ENCODE assay signal across 35 cellular contexts in genomic region chr10:7026818-7027217, GRCh38.
"Had no signal": no experiment of that assay in that cellular context is flagged by ENCODE, and none has a peak within 500 bp of the region (broad histone marks: within the 10 kb centered on the region; RNA-seq: fewer than 3 reads in every experiment).

No MANE protein-coding gene starts in this region.

- H3K4me3 ChIP-seq: adrenal gland, body of pancreas, breast epithelium had no signal

- FAIRE-seq: TTC549 had no signal

- H3K27me3 ChIP-seq: adrenal gland, body of pancreas, brain microvascular endothelial cell, breast epithelium had no signal

- H3K36me3 ChIP-seq: adrenal gland, brain microvascular endothelial cell, breast epithelium had no signal

- DNase-seq: activated B cell treated with CpG ODN at 0.5 μM for 24 hours; activated CD4-positive, alpha-beta memory T cell treated with anti-CD3 and anti-CD28 coated beads for 36 hours; activated CD4-positive, alpha-beta T cell treated with anti-CD3 and anti-CD28 coated beads for 4 hours; activated CD4-positive, alpha-beta T cell treated with anti-CD3 and anti-CD28 coated beads, Interleukin-2, amount 10 ng/mL, durations not matched to agents 24 days and 14 days; activated CD4-positive, alpha-beta T cell treated with anti-CD3 and anti-CD28 coated beads, Interleukin-2, amount 50 U/mL, for 1 hour; activated CD4-positive, alpha-beta T cell treated with anti-CD3 and anti-CD28 coated beads, Interleukin-2, amount 50 U/mL, for 4 hours; activated CD4-positive, CD25-positive, alpha-beta regulatory T cell treated with anti-CD3 and anti-CD28 coated beads, Interleukin-2, amount 50 U/mL, for 72 hours; activated CD8-positive, alpha-beta T cell treated with anti-CD3 and anti-CD28 coated beads for 36 hours; activated effector memory CD4-positive, alpha-beta T cell treated with anti-CD3 and anti-CD28 coated beads, Interleukin-2, amount 50 U/mL, for 16 hours; activated gamma-delta T cell treated with Interleukin-2 at 50 U/mL for 16 hours; activated naive CD4-positive, alpha-beta T cell; activated naive CD4-positive, alpha-beta T cell treated with anti-CD3 and anti-CD28 coated beads for 36 hours; activated naive CD4-positive, alpha-beta T cell treated with anti-CD3 and anti-CD28 coated beads, Interleukin-2, amount 50 U/mL, for 16 hours; activated naive CD8-positive, alpha-beta T cell treated with anti-CD3 and anti-CD28 coated beads for 36 hours; activated T-cell treated with anti-CD3 and anti-CD28 coated beads for 4 hours; activated T-cell treated with anti-CD3 and anti-CD28 coated beads, Interleukin-2, amount 50 U/mL, for 1 hour; activated T-cell treated with anti-CD3 and anti-CD28 coated beads, Interleukin-2, amount 50 U/mL, for 4 hours; activated T-cell treated with anti-CD3 and anti-CD28 coated beads, Interleukin-2, amount 50 U/mL, for 72 hours; adrenal gland; amniotic stem cell; aorta; body of pancreas; brain microvascular endothelial cell; central memory CD4-positive, alpha-beta T cell; T-helper 1 cell; T-helper 2 cell; T-helper 9 cell had no signal

- H3K9me3 ChIP-seq: adrenal gland, body of pancreas, breast epithelium had no signal

- ATAC-seq: activated CD8-positive, alpha-beta T cell treated with anti-CD3 and anti-CD28 coated beads for 36 hours; activated naive CD4-positive, alpha-beta T cell treated with anti-CD3 and anti-CD28 coated beads, Interleukin-2, amount 50 U/mL, for 72 hours; activated T-cell treated with anti-CD3 and anti-CD28 coated beads, Interleukin-2, amount 50 U/mL, for 4 hours; activated T-cell treated with anti-CD3 and anti-CD28 coated beads, Interleukin-2, amount 50 U/mL, for 72 hours; activated T-helper 17 cell treated with anti-CD3 and anti-CD28 coated beads, Interleukin-2, amount 50 U/mL, for 72 hours; body of pancreas had no signal

- H3K27ac Mint-ChIP-seq: activated B cell treated with CpG ODN at 0.5 μM for 24 hours; activated CD4-positive, alpha-beta memory T cell treated with anti-CD3 and anti-CD28 coated beads for 36 hours; activated CD4-positive, alpha-beta T cell treated with anti-CD3 and anti-CD28 coated beads, Interleukin-2, amount 10 ng/mL, durations not matched to agents 24 days and 14 days; activated CD8-positive, alpha-beta T cell treated with anti-CD3 and anti-CD28 coated beads for 36 hours; activated naive CD4-positive, alpha-beta T cell treated with anti-CD3 and anti-CD28 coated beads for 36 hours; activated naive CD4-positive, alpha-beta T cell treated with anti-CD3 and anti-CD28 coated beads, Interleukin-2, amount 50 U/mL, for 72 hours; activated naive CD8-positive, alpha-beta T cell treated with anti-CD3 and anti-CD28 coated beads for 36 hours; activated T-cell treated with anti-CD3 and anti-CD28 coated beads, Interleukin-2, amount 50 U/mL, for 72 hours; activated T-helper 1 cell treated with anti-CD3 and anti-CD28 coated beads, Interleukin-12 subunit alpha, Interleukin-12 subunit beta, Interleukin-2, Interleukin-4 antibody, amounts not matched to agents 30 ng/mL and 10 ng/mL and 1 ng/mL, durations not matched to agents 14 hours and 24 hours and 36 hours; activated T-helper 17 cell treated with anti-CD3 and anti-CD28 coated beads, Interleukin-2, amount 50 U/mL, for 72 hours; T-helper 1 cell treated with Interleukin-12 subunit alpha and Interleukin-12 subunit beta and Interleukin-4 antibody, amounts not matched to agents 30 μg/mL and 1 μg/mL, for 36 hours; T-helper 2 cell treated with Interferon-gamma antibody and Interleukin-4, amounts not matched to agents 5 μg/mL and 100 μg/mL, for 36 hours had no signal

- H3K4me1 Mint-ChIP-seq: activated B cell treated with CpG ODN at 0.5 μM for 24 hours had no signal

- H3K9me3 Mint-ChIP-seq: activated CD4-positive, alpha-beta memory T cell treated with anti-CD3 and anti-CD28 coated beads for 36 hours; activated naive CD4-positive, alpha-beta T cell treated with anti-CD3 and anti-CD28 coated beads for 36 hours had no signal

- H3K4me3 Mint-ChIP-seq: activated B cell treated with CpG ODN at 0.5 μM for 24 hours; activated CD4-positive, alpha-beta memory T cell treated with anti-CD3 and anti-CD28 coated beads for 36 hours; activated CD4-positive, alpha-beta T cell treated with anti-CD3 and anti-CD28 coated beads, Interleukin-2, amount 10 ng/mL, durations not matched to agents 24 days and 14 days; activated CD8-positive, alpha-beta T cell treated with anti-CD3 and anti-CD28 coated beads for 36 hours; activated naive CD4-positive, alpha-beta T cell treated with anti-CD3 and anti-CD28 coated beads for 36 hours; activated naive CD8-positive, alpha-beta T cell treated with anti-CD3 and anti-CD28 coated beads for 36 hours; activated T-cell treated with anti-CD3 and anti-CD28 coated beads, Interleukin-2, amount 50 U/mL, for 4 hours; activated T-cell treated with anti-CD3 and anti-CD28 coated beads, Interleukin-2, amount 50 U/mL, for 72 hours; activated T-helper 1 cell treated with anti-CD3 and anti-CD28 coated beads, Interleukin-12 subunit alpha, Interleukin-12 subunit beta, Interleukin-2, Interleukin-4 antibody, amounts not matched to agents 30 ng/mL and 10 ng/mL and 1 ng/mL, durations not matched to agents 14 hours and 24 hours and 36 hours; activated T-helper 17 cell treated with anti-CD3 and anti-CD28 coated beads, Interleukin-2, amount 50 U/mL, for 72 hours; T-helper 1 cell treated with Interleukin-12 subunit alpha and Interleukin-12 subunit beta and Interleukin-4 antibody, amounts not matched to agents 30 μg/mL and 1 μg/mL, for 36 hours; T-helper 2 cell treated with Interferon-gamma antibody and Interleukin-4, amounts not matched to agents 5 μg/mL and 100 μg/mL, for 36 hours had no signal

- H3K27ac ChIP-seq: adrenal gland, body of pancreas, brain microvascular endothelial cell, breast epithelium, VCaP had no signal

- H3K36me3 Mint-ChIP-seq: activated CD4-positive, alpha-beta memory T cell treated with anti-CD3 and anti-CD28 coated beads for 36 hours; activated naive CD8-positive, alpha-beta T cell treated with anti-CD3 and anti-CD28 coated beads for 36 hours had no signal

- H3K27me3 Mint-ChIP-seq: activated CD4-positive, alpha-beta memory T cell treated with anti-CD3 and anti-CD28 coated beads for 36 hours; activated CD4-positive, alpha-beta T cell treated with anti-CD3 and anti-CD28 coated beads, Interleukin-2, amount 10 ng/mL, durations not matched to agents 24 days and 14 days; activated CD8-positive, alpha-beta T cell treated with anti-CD3 and anti-CD28 coated beads for 36 hours; activated naive CD8-positive, alpha-beta T cell treated with anti-CD3 and anti-CD28 coated beads for 36 hours; activated T-helper 17 cell treated with anti-CD3 and anti-CD28 coated beads, Interleukin-2, amount 50 U/mL, for 72 hours had no signal

- H3K4me1 ChIP-seq: adrenal gland, body of pancreas, breast epithelium had no signal
